16 cellular contexts compared by ENCODE assay signal in the genomic region with DNA sequence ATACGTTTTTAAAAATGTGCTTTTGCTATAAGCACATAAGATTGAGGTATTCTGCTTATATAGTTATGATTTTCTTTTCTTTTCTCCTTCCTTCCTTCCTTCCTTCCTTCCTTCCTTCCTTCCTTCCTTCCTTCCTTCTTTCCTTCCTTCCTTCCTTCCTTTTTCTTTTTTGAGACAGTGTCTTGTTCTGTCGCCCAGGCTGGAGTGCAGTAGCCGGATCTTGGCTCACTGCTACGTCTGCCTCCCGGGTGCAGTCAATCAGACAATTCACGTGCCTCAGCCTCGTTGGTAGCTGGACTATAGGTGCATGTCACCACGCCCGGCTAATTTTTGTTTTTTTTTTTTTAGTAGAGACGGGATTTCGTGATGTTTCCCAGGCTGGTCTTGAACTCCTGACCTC. TPM values are rescaled to one million over a fixed set of nuclear protein-coding genes. Genes with fewer than 3 reads are reported as not detected.
DNase-seq lines count a peak whose midpoint lies in the region; ATAC-seq and TF ChIP-seq lines count a peak whose summit lies in the region.
"Had no signal": no experiment of that assay in that cellular context is flagged by ENCODE, and none has a peak within 500 bp of the region (broad histone marks: within the 10 kb centered on the region; RNA-seq: fewer than 3 reads in every experiment).

No MANE protein-coding gene starts in this region.

- ATAC-seq in activated B cell treated with CpG ODN at 0.5 μM for 24 hours (ENCODE audit: low read depth) (peak; percentile 50), left lung (no peak), HG03045 (IDR thresholded peaks at IDR 0.05; ENCODE audit: unreplicated experiment) (no peak)
- ATAC-seq in stimulated activated memory B cell treated with anti-CD40 and anti-IgM and Interleukin-4, amounts not matched to agents 10 μg/mL and 1 μg/mL and 100 μg/mL, for 72 hours = no peak

- no peaks in the 10 kb centered on the region for H3K9me3 ChIP-seq in HEK293 (ENCODE audit: control insufficient read depth, insufficient read depth, low read depth, low read length)
- H3K9me3 ChIP-seq in left lung = no peaks in the 10 kb centered on the region
- H3K9me3 ChIP-seq: SK-N-SH had no signal

- peaks cover 0 to 4% of the 10 kb centered on the region in 2 donors for H3K27me3 ChIP-seq in left lung

- H3K27ac Mint-ChIP-seq in T-helper 1 cell treated with Interleukin-12 subunit alpha and Interleukin-12 subunit beta and Interleukin-4 antibody, amounts not matched to agents 30 μg/mL and 1 μg/mL, for 36 hours = peak overlapping the region; percentile 56
- H3K27ac Mint-ChIP-seq in activated B cell treated with CpG ODN at 0.5 μM for 24 hours = no peak overlapping the region
- H3K27ac Mint-ChIP-seq in stimulated activated memory B cell treated with anti-CD40 and anti-IgM and Interleukin-4, amounts not matched to agents 10 μg/mL and 1 μg/mL and 100 μg/mL, for 72 hours = peak overlapping the region; percentile 81
- H3K27ac Mint-ChIP-seq: H9 had no signal

- H3K9me3 Mint-ChIP-seq in T-helper 1 cell treated with Interleukin-12 subunit alpha and Interleukin-12 subunit beta and Interleukin-4 antibody, amounts not matched to agents 30 μg/mL and 1 μg/mL, for 36 hours = peaks cover 4% of the 10 kb centered on the region
- no peaks in the 10 kb centered on the region for H3K9me3 Mint-ChIP-seq in activated B cell treated with CpG ODN at 0.5 μM for 24 hours
- peaks cover 2% of the 10 kb centered on the region for H3K9me3 Mint-ChIP-seq in stimulated activated memory B cell treated with anti-CD40 and anti-IgM and Interleukin-4, amounts not matched to agents 10 μg/mL and 1 μg/mL and 100 μg/mL, for 72 hours
- H3K9me3 Mint-ChIP-seq: H9 had no signal

- CTCF ChIA-PET in HEK293 (lab: Yijun Ruan, JAX) (no interaction called here), activated B cell treated with CpG ODN at 0.5 μM for 24 hours (lab: Charles Lee) (no interaction called here)

- H3K36me3 Mint-ChIP-seq in T-helper 1 cell treated with Interleukin-12 subunit alpha and Interleukin-12 subunit beta and Interleukin-4 antibody, amounts not matched to agents 30 μg/mL and 1 μg/mL, for 36 hours (ENCODE audit: low read depth) = peaks cover 4% of the 10 kb centered on the region
- H3K36me3 Mint-ChIP-seq in activated B cell treated with CpG ODN at 0.5 μM for 24 hours (ENCODE audit: low read depth) = no peaks in the 10 kb centered on the region
- H3K36me3 Mint-ChIP-seq in stimulated activated memory B cell treated with anti-CD40 and anti-IgM and Interleukin-4, amounts not matched to agents 10 μg/mL and 1 μg/mL and 100 μg/mL, for 72 hours = no peaks in the 10 kb centered on the region

- no peak overlapping the region for H3K4me3 Mint-ChIP-seq in T-helper 1 cell treated with Interleukin-12 subunit alpha and Interleukin-12 subunit beta and Interleukin-4 antibody, amounts not matched to agents 30 μg/mL and 1 μg/mL, for 36 hours
- H3K4me3 Mint-ChIP-seq in activated B cell treated with CpG ODN at 0.5 μM for 24 hours = peak overlapping the region; percentile 17
- H3K4me3 Mint-ChIP-seq in stimulated activated memory B cell treated with anti-CD40 and anti-IgM and Interleukin-4, amounts not matched to agents 10 μg/mL and 1 μg/mL and 100 μg/mL, for 72 hours = peak overlapping the region; percentile 56

- DNase-seq in T-helper 1 cell = no peak
- DNase-seq in activated B cell treated with CpG ODN at 0.5 μM for 24 hours = no peak
- no peak for DNase-seq in left lung
- DNase-seq in NCI-H2029 treated with DMSO at 0.1 percent for 48 hours (lab: John Stamatoyannopoulos, UW) = no peak
- DNase-seq: H9, NCI-H1092 treated with DMSO at 0.1 percent for 48 hours, NCI-H1694, NCI-H446, NCI-H748 treated with DMSO at 0.1 percent for 48 hours, SK-N-SH had no signal

- H3K4me3 ChIP-seq in HEK293 (ENCODE audit: low read depth, low read length) (no peak overlapping the region), left lung (no peak overlapping the region)

- peaks cover 18% of the 10 kb centered on the region for H3K27me3 Mint-ChIP-seq in T-helper 1 cell treated with Interleukin-12 subunit alpha and Interleukin-12 subunit beta and Interleukin-4 antibody, amounts not matched to agents 30 μg/mL and 1 μg/mL, for 36 hours (ENCODE audit: low read depth)
- H3K27me3 Mint-ChIP-seq in activated B cell treated with CpG ODN at 0.5 μM for 24 hours = no peaks in the 10 kb centered on the region
- H3K27me3 Mint-ChIP-seq in stimulated activated memory B cell treated with anti-CD40 and anti-IgM and Interleukin-4, amounts not matched to agents 10 μg/mL and 1 μg/mL and 100 μg/mL, for 72 hours = no peaks in the 10 kb centered on the region

- H3K4me1 Mint-ChIP-seq in T-helper 1 cell treated with Interleukin-12 subunit alpha and Interleukin-12 subunit beta and Interleukin-4 antibody, amounts not matched to agents 30 μg/mL and 1 μg/mL, for 36 hours (ENCODE audit: low read depth) = peaks cover 31% of the 10 kb centered on the region
- peaks cover 11% of the 10 kb centered on the region for H3K4me1 Mint-ChIP-seq in activated B cell treated with CpG ODN at 0.5 μM for 24 hours
- peaks cover 11% of the 10 kb centered on the region for H3K4me1 Mint-ChIP-seq in stimulated activated memory B cell treated with anti-CD40 and anti-IgM and Interleukin-4, amounts not matched to agents 10 μg/mL and 1 μg/mL and 100 μg/mL, for 72 hours

- POLR2A ChIA-PET in HEK293 (lab: Yijun Ruan, JAX) (interaction anchor here (0.7 kb wide), 1 partner anchor 73 kb away, joined by 3 read pairs; no protein-coding TSS in a partner anchor), activated B cell treated with CpG ODN at 0.5 μM for 24 hours (lab: Charles Lee) (interaction anchor here (0.6 kb wide), 1 partner anchor 470 kb away, joined by 3 read pairs; no protein-coding TSS in a partner anchor)

- H3K4me1 ChIP-seq in HEK293 (ENCODE audit: control insufficient read depth, insufficient read depth, low read length) (no peaks in the 10 kb centered on the region; the same call in 1 of the 2 replicates), left lung (peaks cover 0 to under 1% of the 10 kb centered on the region in 2 donors)

- H3K27ac ChIP-seq in HEK293 (ENCODE audit: extremely low read depth, low read depth, low read length) (no peak overlapping the region), left lung (no peak overlapping the region)
- H3K27ac ChIP-seq: 22Rv1, C4-2B had no signal

- H3K36me3 ChIP-seq in HEK293 (ENCODE audit: control insufficient read depth in 2 of 2, insufficient read depth in 1 of 2, low read length in 2 of 2) (no peaks in the 10 kb centered on the region; a peak in 1 of 3 replicates), left lung (no peaks in the 10 kb centered on the region)

- intact Hi-C loops in activated B cell treated with CpG ODN at 0.5 μM for 24 hours (cut with micrococcal nuclease) (no loop called here), left lung (cut with DNase I) (no loop called here)

- TF ChIP-seq CTCF in HEK293 (tag by site-specific recombination; IDR thresholded peaks at IDR 0.05) (no peak), activated B cell treated with CpG ODN at 0.5 μM for 24 hours (IDR thresholded peaks at IDR 0.05) (no peak), left lung (IDR thresholded peaks at IDR 0.05) (no peak)

TF ChIP-seq in HEK293, 187 proteins besides CTCF, POLR2A, EP300 and RAD21:
- TF ChIP-seq ZNF366 (tag by site-specific recombination; conservative IDR thresholded peaks at IDR 0.05) (peak; percentile 84), SP7 (tag by site-specific recombination; IDR thresholded peaks at IDR 0.05) (no peak)

RNA-seq across cellular contexts. Expression of gene CFAP54, which starts 5.8 kb away (rescaled TPM):
- total RNA-seq in activated B cell treated with CpG ODN at 0.5 μM for 24 hours (0.44 and 0.64 TPM in 2 replicates), left lung (1 to 10 TPM; 1.1 to 3.2 TPM)
